Comparison of ENCODE assay signal across 8 cellular contexts in genomic region chr3:126245811-126246727, GRCh38.
DNase-seq lines count a peak whose midpoint lies in the region; ATAC-seq, FAIRE-seq and TF ChIP-seq lines count a peak whose summit lies in the region.

No MANE protein-coding gene starts in this region.

- H2AFZ ChIP-seq in keratinocyte (ENCODE audit: control insufficient read depth, low read length): no peak overlapping the region

- H3K9me1 ChIP-seq in keratinocyte (ENCODE audit: control insufficient read depth, extremely low read depth, insufficient read depth, low read length): no peaks in the 10 kb centered on the region

- no peak overlapping the region for H3K9ac ChIP-seq in keratinocyte (ENCODE audit: control insufficient read depth, extremely low read depth, insufficient read depth, low read length)

- peaks cover 0 to 11% of the 10 kb centered on the region in 2 donors for H3K9me3 Mint-ChIP-seq in effector memory CD8-positive, alpha-beta T cell

- H3K27me3 ChIP-seq in keratinocyte (ENCODE audit: control insufficient read depth, extremely low read depth, insufficient read depth, low read length) (peaks cover 3% of the 10 kb centered on the region), thyroid gland (no peaks in the 10 kb centered on the region)

- H3K4me3 ChIP-seq in keratinocyte (ENCODE audit: control insufficient read depth in 2 of 3, extremely low read depth in 1 of 3, insufficient read depth in 2 of 3, low read depth in 1 of 3, low read length in 3 of 3) (no peak overlapping the region), thyroid gland (replicated peaks in 1 of 3) (no peak overlapping the region)

- no peaks in the 10 kb centered on the region for H4K20me1 ChIP-seq in keratinocyte (ENCODE audit: control insufficient read depth, extremely low read depth, insufficient read depth, low read length)

- H3K4me2 ChIP-seq in keratinocyte (ENCODE audit: control insufficient read depth, extremely low read depth, insufficient read depth, low read depth, low read length): no peak overlapping the region

- TF ChIP-seq POLR2A in thyroid gland (IDR thresholded peaks at IDR 0.05): no peak

- dilution Hi-C loops in keratinocyte (cut with MboI; ENCODE audit: extremely low pct_ligation_motif_present, low sequenced_read_pairs): no loop called here

- no peaks in the 10 kb centered on the region for H3K79me2 ChIP-seq in keratinocyte (ENCODE audit: control insufficient read depth, insufficient read depth, low read length)

- intact Hi-C loops in thyroid gland (cut with DNase I): no loop called here

- FAIRE-seq in keratinocyte (lab: Jason Lieb, UNC): no peak

- TF ChIP-seq CTCF in keratinocyte (optimal IDR thresholded peaks at IDR 0.05 in 1 of 3, IDR thresholded peaks at IDR 0.05 in 1 of 3, conservative IDR thresholded peaks at IDR 0.05 in 1 of 3; ENCODE audit: extremely low read depth in 1 of 3, insufficient read depth in 2 of 3, low read length in 3 of 3) (peak; percentile 42 to 62 (median 49)), thyroid gland (IDR thresholded peaks at IDR 0.05) (peak; percentile 13 to 64 (median 28))

- no peak overlapping the region for H3K4me3 Mint-ChIP-seq in effector memory CD8-positive, alpha-beta T cell

- H3K9me3 ChIP-seq in keratinocyte (ENCODE audit: control insufficient read depth, low read depth, low read length) (no peaks in the 10 kb centered on the region), thyroid gland (no peaks in the 10 kb centered on the region)

- H3K27ac ChIP-seq in keratinocyte (ENCODE audit: control insufficient read depth, insufficient read depth, low read length): no peak overlapping the region
- no peak overlapping the region for H3K27ac ChIP-seq in thyroid gland

- H3K4me1 ChIP-seq in keratinocyte (ENCODE audit: control insufficient read depth, extremely low read depth, insufficient read depth, low read length) (no peaks in the 10 kb centered on the region), thyroid gland (no peaks in the 10 kb centered on the region)

- H3K27me3 Mint-ChIP-seq in effector memory CD8-positive, alpha-beta T cell: peaks cover 15 to 38% of the 10 kb centered on the region in 2 donors

- 36 to 44% methylated on average over 13 to 14 of the region's 14 CpGs for WGBS in thyroid gland, 2 donors

- H3K4me1 Mint-ChIP-seq in effector memory CD8-positive, alpha-beta T cell (ENCODE audit: low read depth in 2 of 2): no peaks in the 10 kb centered on the region

- DNase-seq in NCI-H524 (lab: John Stamatoyannopoulos, UW): peak; percentile 27 to 66
- no peak for DNase-seq in NCI-H524 treated with DMSO at 0.1 percent for 48 hours (lab: John Stamatoyannopoulos, UW)
- peak; percentile 22 to 39 for DNase-seq in NCI-H1930 (lab: John Stamatoyannopoulos, UW)
- peak; percentile 77 for DNase-seq in astrocyte of the hippocampus (ENCODE audit: low read depth, low spot score)
- no peak for DNase-seq in keratinocyte (ENCODE audit: low read depth, low spot score)
- peak; percentile 61 to 63 for DNase-seq in thyroid gland
- DNase-seq in effector memory CD8-positive, alpha-beta T cell: no peak

- no peak for ATAC-seq in effector memory CD8-positive, alpha-beta T cell (replicated peaks)
- ATAC-seq in GM18907 (IDR thresholded peaks at IDR 0.05; ENCODE audit: unreplicated experiment): no peak

- H3K36me3 ChIP-seq in keratinocyte (ENCODE audit: control insufficient read depth in 2 of 2, extremely low read depth in 1 of 2, insufficient read depth in 2 of 2, low read length in 2 of 2) (no peaks in the 10 kb centered on the region), thyroid gland (no peaks in the 10 kb centered on the region)

- H3K27ac Mint-ChIP-seq in effector memory CD8-positive, alpha-beta T cell: no peak overlapping the region

- no peaks in the 10 kb centered on the region for H3K36me3 Mint-ChIP-seq in effector memory CD8-positive, alpha-beta T cell (ENCODE audit: insufficient read depth)

Comparison
In these comparisons a context has a peak if more than half of its experiments do, and no peak if none do; other contexts are left out.
1. DNase-seq: peak in NCI-H524 (2 of 2), NCI-H1930 (2 of 2), astrocyte of the hippocampus (single experiment) and thyroid gland (2 of 2); none in NCI-H524 treated with DMSO at 0.1 percent for 48 hours (single experiment), keratinocyte (single experiment) and effector memory CD8-positive, alpha-beta T cell (0 of 3).